Comparison of ENCODE assay signal across 1 cellular context in genomic region chr16:86077243-86077940, GRCh38.
TF ChIP-seq lines count a peak whose summit lies in the region.

No MANE protein-coding gene starts in this region.

TF ChIP-seq in K562, 482 proteins besides CTCF, POLR2A, EP300 and RAD21 (continued from another document):
- TF ChIP-seq GMEB1 (CRISPR knock-in tag; IDR thresholded peaks at IDR 0.05), result no peak
- peak; percentile 80 for TF ChIP-seq ZFP36 (IDR thresholded peaks at IDR 0.05; ENCODE audit: low read depth, low read length, partially characterized antibody)
- no peak for TF ChIP-seq ZNF696 (CRISPR knock-in tag; conservative IDR thresholded peaks at IDR 0.05)
- TF ChIP-seq MYBL2 (IDR thresholded peaks at IDR 0.05; ENCODE audit: low read depth), result no peak
- TF ChIP-seq MYBL2 (CRISPR knock-in tag; IDR thresholded peaks at IDR 0.05; ENCODE audit: borderline replicate concordance), result no peak
- TF ChIP-seq PML (IDR thresholded peaks at IDR 0.05; ENCODE audit: low read length), result no peak
- TF ChIP-seq HMGN3 (IDR thresholded peaks at IDR 0.05; ENCODE audit: borderline replicate concordance, extremely low read depth, insufficient read length, low read depth, low read length), result no peak
- TF ChIP-seq SRF (CRISPR knock-in tag; IDR thresholded peaks at IDR 0.05), result no peak
- no peak for TF ChIP-seq ZNF165 (CRISPR knock-in tag; IDR thresholded peaks at IDR 0.05; ENCODE audit: borderline replicate concordance)
- TF ChIP-seq ZNF655 (CRISPR knock-in tag; IDR thresholded peaks at IDR 0.05), result no peak
- TF ChIP-seq MAFG (tag; conservative IDR thresholded peaks at IDR 0.05), result no peak
- peak; percentile 63; the same call in 1 of the 2 replicates for TF ChIP-seq SMARCA5 (IDR thresholded peaks at IDR 0.05)
- TF ChIP-seq EWSR1 (IDR thresholded peaks at IDR 0.05; ENCODE audit: borderline replicate concordance, low read depth, partially characterized antibody), result no peak
- TF ChIP-seq NBN (IDR thresholded peaks at IDR 0.05; ENCODE audit: low read depth), result no peak
- TF ChIP-seq CREB3L1 (IDR thresholded peaks at IDR 0.05; ENCODE audit: borderline replicate concordance, low read depth), result no peak
- TF ChIP-seq ZBTB11 (CRISPR knock-in tag; IDR thresholded peaks at IDR 0.05), result no peak
- no peak for TF ChIP-seq SNAPC5 (CRISPR knock-in tag; IDR thresholded peaks at IDR 0.05)
- no peak for TF ChIP-seq KLF1 (tag; IDR thresholded peaks at IDR 0.05)
- TF ChIP-seq ZC3H11A (IDR thresholded peaks at IDR 0.05; ENCODE audit: low read depth, low read length), result no peak
- no peak for TF ChIP-seq THRA (IDR thresholded peaks at IDR 0.05)
- TF ChIP-seq BCOR (IDR thresholded peaks at IDR 0.05), result peak; percentile 81
- no peak for TF ChIP-seq CBFA2T2 (conservative IDR thresholded peaks at IDR 0.05)
- no peak for TF ChIP-seq SUPT5H (IDR thresholded peaks at IDR 0.05)
- TF ChIP-seq ZNF699 (CRISPR knock-in tag; IDR thresholded peaks at IDR 0.05; ENCODE audit: insufficient replicate concordance), result no peak
- no peak for TF ChIP-seq RREB1 (CRISPR knock-in tag; IDR thresholded peaks at IDR 0.05)
- TF ChIP-seq FOXM1 (IDR thresholded peaks at IDR 0.05; ENCODE audit: low read depth), result no peak
- no peak for TF ChIP-seq FOXM1 (CRISPR knock-in tag; IDR thresholded peaks at IDR 0.05; ENCODE audit: low read depth)
- no peak for TF ChIP-seq CBFB (CRISPR knock-in tag; IDR thresholded peaks at IDR 0.05)
- no peak for TF ChIP-seq ZNF3 (CRISPR knock-in tag; IDR thresholded peaks at IDR 0.05)
- no peak for TF ChIP-seq MLLT1 (IDR thresholded peaks at IDR 0.05)
- TF ChIP-seq ELK1 (CRISPR knock-in tag; IDR thresholded peaks at IDR 0.05), result no peak
- no peak for TF ChIP-seq SNIP1 (IDR thresholded peaks at IDR 0.05; ENCODE audit: low read depth)
- no peak for TF ChIP-seq KLF13 (tag; IDR thresholded peaks at IDR 0.05; ENCODE audit: borderline replicate concordance, low read depth)
- no peak for TF ChIP-seq ZNF224 (CRISPR knock-in tag; IDR thresholded peaks at IDR 0.05)
- TF ChIP-seq NFIC (IDR thresholded peaks at IDR 0.05), result no peak
- TF ChIP-seq RBM25 (IDR thresholded peaks at IDR 0.05; ENCODE audit: low read depth, low read length, severe bottlenecking), result peak; percentile 85
- TF ChIP-seq LARP7 (IDR thresholded peaks at IDR 0.05), result no peak
- TF ChIP-seq ESRRB (CRISPR knock-in tag; IDR thresholded peaks at IDR 0.05; ENCODE audit: borderline replicate concordance), result no peak
- TF ChIP-seq ZNF431 (CRISPR knock-in tag; IDR thresholded peaks at IDR 0.05), result no peak
